ENCODE assay signal across 14 cellular contexts in genomic region chr5:158434749-158435148, GRCh38.
DNase-seq lines count a peak whose midpoint lies in the region; ATAC-seq and TF ChIP-seq lines count a peak whose summit lies in the region.
"Had no signal": no experiment of that assay in that cellular context is flagged by ENCODE, and none has a peak within 500 bp of the region (broad histone marks: within the 10 kb centered on the region; RNA-seq: fewer than 3 reads in every experiment).

No MANE protein-coding gene starts in this region.

- intact Hi-C loops in natural killer cell (cut with micrococcal nuclease), result no loop called here

- H3K36me3 ChIP-seq in GM23248 (ENCODE audit: low read depth), result no peaks in the 10 kb centered on the region
- H3K36me3 ChIP-seq in SU-DHL-6 (ENCODE audit: low read length), result peaks cover 4% of the 10 kb centered on the region; the same call in 1 of the 2 replicates

- no peak overlapping the region for H3K4me3 Mint-ChIP-seq in natural killer cell
- H3K4me3 Mint-ChIP-seq: brain had no signal

- H3K4me2 ChIP-seq in GM23248 (ENCODE audit: unreplicated experiment) (peak overlapping the region; percentile 39), SU-DHL-6 (ENCODE audit: low read depth, low read length, poor library complexity, severe bottlenecking) (peak overlapping the region; percentile 57)
- H3K4me2 ChIP-seq: PC-9 had no signal

- H3K27ac Mint-ChIP-seq in natural killer cell, result peak overlapping the region; percentile 43 to 44
- H3K27ac Mint-ChIP-seq: brain had no signal

- H4K20me1 ChIP-seq in GM23248 (ENCODE audit: insufficient read depth), result no peaks in the 10 kb centered on the region
- H4K20me1 ChIP-seq in SU-DHL-6 (ENCODE audit: low read depth, low read length), result no peaks in the 10 kb centered on the region

- WGBS in GM23248 (ENCODE audit: low coverage in 1 of 2, low lambda C conversion rate in 2 of 2, missing lambda C conversion rate in 2 of 2), 2 experiments, result 76 to 83% methylated on average over 2 of the region's 2 CpGs

- H3K9me3 ChIP-seq in GM23248 (ENCODE audit: low read depth) (no peaks in the 10 kb centered on the region), SU-DHL-6 (ENCODE audit: insufficient read depth, low read length) (no peaks in the 10 kb centered on the region)

- H2AFZ ChIP-seq in GM23248, result no peak overlapping the region
- H2AFZ ChIP-seq in SU-DHL-6 (ENCODE audit: low read depth, low read length, severe bottlenecking), result no peak overlapping the region
- H2AFZ ChIP-seq: PC-9 had no signal

- H3K36me3 Mint-ChIP-seq in natural killer cell, result no peaks in the 10 kb centered on the region
- H3K36me3 Mint-ChIP-seq: brain had no signal

- no peak for TF ChIP-seq CTCF in SU-DHL-6 (IDR thresholded peaks at IDR 0.05; ENCODE audit: insufficient read depth, low read length, poor library complexity, severe bottlenecking)
- no peak for TF ChIP-seq CTCF in natural killer cell (IDR thresholded peaks at IDR 0.05)
- no peak for TF ChIP-seq CTCF in GM20000 (IDR thresholded peaks at IDR 0.05; ENCODE audit: extremely low read depth, missing control alignments)

- ATAC-seq in GM18870 (IDR thresholded peaks at IDR 0.05; ENCODE audit: unreplicated experiment), result peak; percentile 13
- no peak for ATAC-seq in natural killer cell

- H3K4me1 Mint-ChIP-seq in natural killer cell, result peaks cover 21 to 23% of the 10 kb centered on the region in 2 donors

- H3K27me3 ChIP-seq in GM23248 (replicated peaks; ENCODE audit: insufficient read depth) (no peaks in the 10 kb centered on the region), SU-DHL-6 (ENCODE audit: low read length) (no peaks in the 10 kb centered on the region)

- H3K27ac ChIP-seq in GM23248 (0 out of 2 replicates have a peak overlapping the region, but pooled peaks have one; percentile 4), SU-DHL-6 (ENCODE audit: low read depth, low read length) (peak overlapping the region; percentile 79)
- H3K27ac ChIP-seq: PC-9 had no signal

- in situ Hi-C loops in GM23248 (cut with MboI), result no loop called here

- peaks cover 55% of the 10 kb centered on the region for H3K4me1 ChIP-seq in GM23248 (ENCODE audit: insufficient read depth)

- H3F3A ChIP-seq in GM23248 (ENCODE audit: insufficient read depth) (peaks cover 51% of the 10 kb centered on the region), SU-DHL-6 (ENCODE audit: insufficient read depth) (no peaks in the 10 kb centered on the region)

- H3K4me3 ChIP-seq in GM23248 (peak overlapping the region; percentile 31), SU-DHL-6 (ENCODE audit: insufficient read depth, low read length, poor library complexity, severe bottlenecking) (no peak overlapping the region)
- H3K4me3 ChIP-seq: PC-9 had no signal

- peaks cover 0 to 3% of the 10 kb centered on the region in 2 donors for H3K9me3 Mint-ChIP-seq in natural killer cell

- no peaks in the 10 kb centered on the region for H3K79me2 ChIP-seq in GM23248 (ENCODE audit: insufficient read depth)
- H3K79me2 ChIP-seq in SU-DHL-6 (ENCODE audit: insufficient read depth, low read length), result no peaks in the 10 kb centered on the region

- no peak overlapping the region for H3K9ac ChIP-seq in GM23248
- peak overlapping the region; percentile 29; the same call in 1 of the 2 replicates for H3K9ac ChIP-seq in SU-DHL-6 (ENCODE audit: low read length)

- DNase-seq in GM23248 (no peak), natural killer cell (no peak), GM20000 (ENCODE audit: low spot score) (no peak), DMS53 (lab: John Stamatoyannopoulos, UW) (no peak), OCI-M1 (lab: John Stamatoyannopoulos, UW) (no peak)
- DNase-seq: hypothalamus, mesendoderm, NCI-H2107, PC-9, substantia nigra had no signal

- no peaks in the 10 kb centered on the region for H3K27me3 Mint-ChIP-seq in natural killer cell (ENCODE audit: low read depth in 2 of 2)
- H3K27me3 Mint-ChIP-seq: brain, IgD-negative memory B cell had no signal

- H3K9me2 ChIP-seq in GM23248 (ENCODE audit: insufficient read depth) (peaks cover 9% of the 10 kb centered on the region; the same call in 1 of the 2 replicates), SU-DHL-6 (replicated peaks; ENCODE audit: insufficient read depth, low read length) (no peaks in the 10 kb centered on the region)
